Comparison of ENCODE assay signal across 18 cellular contexts in genomic region chr2:55022486-55022885, GRCh38.
"Had no signal": no experiment of that assay in that cellular context is flagged by ENCODE, and none has a peak within 500 bp of the region (broad histone marks: within the 10 kb centered on the region; RNA-seq: fewer than 3 reads in every experiment).

No MANE protein-coding gene starts in this region.

- ATAC-seq: activated CD8-positive, alpha-beta memory T cell treated with anti-CD3 and anti-CD28 coated beads, Interleukin-2, amount 10 ng/mL, durations not matched to agents 7 days and 5 days; gastroesophageal sphincter; heart right ventricle had no signal

- H2AFZ ChIP-seq: neural progenitor cell had no signal

- H3K4me3 ChIP-seq: dorsolateral prefrontal cortex, gastroesophageal sphincter, heart right ventricle, lower lobe of right lung, neural progenitor cell, ovary, tibial nerve had no signal

- DNase-seq: activated CD4-positive, alpha-beta memory T cell treated with anti-CD3 and anti-CD28 coated beads for 36 hours; activated CD8-positive, alpha-beta memory T cell treated with anti-CD3 and anti-CD28 coated beads, Interleukin-2, amount 10 ng/mL, durations not matched to agents 7 days and 5 days; activated naive CD4-positive, alpha-beta T cell treated with anti-CD3 and anti-CD28 coated beads, Interleukin-2, amount 10 ng/mL, durations not matched to agents 7 days and 5 days; activated T-cell treated with anti-CD3 and anti-CD28 coated beads, Interleukin-2, amount 50 U/mL, for 1 hour; dorsolateral prefrontal cortex; endodermal cell; erythroblast; heart right ventricle; lower lobe of right lung; midbrain; ovary; stimulated activated CD4-positive, alpha-beta T cell treated with anti-CD3 and anti-CD28 coated beads, Interleukin-4, amount 100 ng/mL, for 1 hour; stimulated activated naive CD4-positive, alpha-beta T cell; substantia nigra had no signal

- H3K27me3 Mint-ChIP-seq: activated CD4-positive, alpha-beta memory T cell treated with anti-CD3 and anti-CD28 coated beads for 36 hours; activated CD8-positive, alpha-beta memory T cell treated with anti-CD3 and anti-CD28 coated beads, Interleukin-2, amount 10 ng/mL, durations not matched to agents 7 days and 5 days; activated naive CD4-positive, alpha-beta T cell treated with anti-CD3 and anti-CD28 coated beads, Interleukin-2, amount 10 ng/mL, durations not matched to agents 7 days and 5 days had no signal

- H3K9ac ChIP-seq: neural progenitor cell had no signal

- H3K9me3 Mint-ChIP-seq: activated naive CD4-positive, alpha-beta T cell treated with anti-CD3 and anti-CD28 coated beads, Interleukin-2, amount 10 ng/mL, durations not matched to agents 7 days and 5 days; endodermal cell had no signal

- H3K27ac ChIP-seq: gastroesophageal sphincter, lower lobe of right lung, neural progenitor cell, ovary, tibial nerve, VCaP had no signal

- H3K9me3 ChIP-seq: gastroesophageal sphincter, ovary had no signal

- H3K4me3 Mint-ChIP-seq: activated CD4-positive, alpha-beta memory T cell treated with anti-CD3 and anti-CD28 coated beads for 36 hours; activated CD8-positive, alpha-beta memory T cell treated with anti-CD3 and anti-CD28 coated beads, Interleukin-2, amount 10 ng/mL, durations not matched to agents 7 days and 5 days; activated naive CD4-positive, alpha-beta T cell treated with anti-CD3 and anti-CD28 coated beads, Interleukin-2, amount 10 ng/mL, durations not matched to agents 7 days and 5 days; endodermal cell; neural progenitor cell had no signal

- H3K27ac Mint-ChIP-seq: activated CD4-positive, alpha-beta memory T cell treated with anti-CD3 and anti-CD28 coated beads for 36 hours; activated CD8-positive, alpha-beta memory T cell treated with anti-CD3 and anti-CD28 coated beads, Interleukin-2, amount 10 ng/mL, durations not matched to agents 7 days and 5 days; activated naive CD4-positive, alpha-beta T cell treated with anti-CD3 and anti-CD28 coated beads, Interleukin-2, amount 10 ng/mL, durations not matched to agents 7 days and 5 days; endodermal cell; neural progenitor cell had no signal

- H3K4me1 Mint-ChIP-seq: activated naive CD4-positive, alpha-beta T cell treated with anti-CD3 and anti-CD28 coated beads, Interleukin-2, amount 10 ng/mL, durations not matched to agents 7 days and 5 days; neural progenitor cell had no signal

- H3K36me3 ChIP-seq: gastroesophageal sphincter, lower lobe of right lung, ovary had no signal

- H3K4me2 ChIP-seq: neural progenitor cell had no signal

- H3K27me3 ChIP-seq: dorsolateral prefrontal cortex, gastroesophageal sphincter, heart right ventricle, neural progenitor cell, ovary, tibial nerve had no signal
